Comparison of ENCODE assay signal across 1 cellular context in the genomic region with DNA sequence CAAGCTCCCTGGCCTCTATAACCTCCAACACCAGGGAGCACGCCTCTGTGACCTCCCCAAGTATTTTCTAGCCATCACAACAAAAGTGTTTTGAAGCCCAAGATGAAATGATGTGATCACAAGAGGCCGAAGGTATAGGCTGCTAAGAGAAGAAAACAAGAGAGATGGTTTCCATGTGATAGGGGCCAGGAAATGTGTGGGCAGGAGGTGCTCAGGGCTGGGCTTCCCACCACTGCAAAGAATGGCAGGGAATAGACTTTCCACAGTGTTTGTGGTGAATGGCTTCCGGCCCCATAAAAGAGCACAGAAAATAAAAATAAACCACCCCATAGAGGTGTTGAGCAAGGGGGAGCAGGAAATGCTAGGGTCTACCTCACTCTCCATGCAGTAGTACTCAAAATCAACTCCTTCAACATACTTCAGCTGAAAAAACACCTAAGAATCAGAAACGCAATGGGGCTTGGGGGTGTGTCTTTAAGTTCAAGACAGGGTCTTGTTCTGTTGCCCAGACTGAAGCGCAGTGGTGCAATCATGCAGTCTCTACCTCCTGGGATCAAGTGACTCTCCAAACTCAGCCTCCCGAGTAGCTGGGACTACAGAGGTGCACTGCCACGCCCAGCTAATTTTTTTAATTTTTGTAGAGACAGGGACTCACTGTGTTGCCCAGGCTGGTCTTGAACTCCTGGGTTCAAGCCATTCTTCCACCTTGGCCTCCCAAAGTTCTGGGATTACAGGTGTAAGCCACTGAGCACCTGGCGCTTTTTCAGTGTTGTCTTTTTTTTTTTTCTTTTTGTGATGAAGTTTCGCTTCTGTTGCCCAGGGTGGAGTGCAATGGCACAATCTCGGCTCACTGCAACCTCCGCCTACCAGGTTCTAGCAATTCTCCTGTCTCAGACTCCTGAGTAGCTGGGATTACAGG.
TF ChIP-seq lines count a peak whose summit lies in the region.

No MANE protein-coding gene starts in this region.

TF ChIP-seq in WTC11, 78 proteins besides CTCF, POLR2A, EP300 and RAD21 (continued from another document):
- TF ChIP-seq AFF4 (CRISPR knock-in tag; IDR thresholded peaks at IDR 0.05; ENCODE audit: borderline replicate concordance) (no peak), RORB (CRISPR knock-in tag; IDR thresholded peaks at IDR 0.05) (no peak), ATF3 (CRISPR knock-in tag; conservative IDR thresholded peaks at IDR 0.05) (no peak)
